Comparison of ENCODE assay signal across 10 cellular contexts in the genomic region with DNA sequence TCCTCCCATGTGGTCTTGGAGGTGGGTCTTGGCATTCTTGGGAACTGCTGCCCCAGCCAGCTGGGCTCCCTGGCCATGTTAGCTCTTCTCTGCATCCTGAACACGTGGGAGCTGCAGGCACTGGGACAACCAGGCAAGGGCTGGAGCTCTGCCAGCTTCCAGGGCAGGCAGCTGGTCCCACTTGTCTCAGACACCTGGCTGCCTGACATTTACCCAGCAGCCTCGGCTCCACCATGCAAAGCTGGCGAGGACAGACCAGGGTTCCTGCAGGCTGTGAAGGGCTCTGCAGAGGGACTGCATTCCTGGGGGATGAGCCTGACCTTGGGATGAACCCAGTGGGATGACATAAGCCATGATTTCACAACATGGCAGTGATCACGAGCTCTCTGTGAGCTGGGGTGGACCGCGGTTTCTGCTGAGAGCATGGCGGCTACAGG.
DNase-seq lines count a peak whose midpoint lies in the region; ATAC-seq and TF ChIP-seq lines count a peak whose summit lies in the region.
"Had no signal": no experiment of that assay in that cellular context is flagged by ENCODE, and none has a peak within 500 bp of the region (broad histone marks: within the 10 kb centered on the region; RNA-seq: fewer than 3 reads in every experiment).

No MANE protein-coding gene starts in this region.

- H4K20me1 ChIP-seq in fibroblast of lung (ENCODE audit: control insufficient read depth, extremely low read depth, insufficient read depth, low read length): no peaks in the 10 kb centered on the region

- no peak overlapping the region for H3K27ac ChIP-seq in fibroblast of lung (ENCODE audit: insufficient read depth, low read length)

- TF ChIP-seq CTCF in AG09319 (IDR thresholded peaks at IDR 0.05; ENCODE audit: low read depth, low read length): no peak
- no peak for TF ChIP-seq CTCF in fibroblast of lung (conservative IDR thresholded peaks at IDR 0.05 in 1 of 2, IDR thresholded peaks at IDR 0.05 in 1 of 2; ENCODE audit: low read depth in 1 of 2, low read length in 2 of 2)
- TF ChIP-seq CTCF in nephron (IDR thresholded peaks at IDR 0.05; ENCODE audit: unreplicated experiment in 3 of 3): no peak
- no peak for TF ChIP-seq CTCF in glutamatergic neuron (IDR thresholded peaks at IDR 0.05; ENCODE audit: partially characterized antibody, unreplicated experiment)

- H3K27ac Mint-ChIP-seq in nephron (peak overlapping the region in 2 of 3 experiments; percentile 78 to 81), glutamatergic neuron (ENCODE audit: unreplicated experiment) (no peak overlapping the region)

- peak; percentile 36 for DNase-seq in AG09319 (ENCODE audit: extremely low read depth, low read depth)
- peak; percentile 88 for DNase-seq in NCI-H2029 treated with DMSO at 0.1 percent for 48 hours (lab: John Stamatoyannopoulos, UW)
- peak; percentile 78 to 96 for DNase-seq in fibroblast of lung (ENCODE audit: low read depth in 2 of 2)
- DNase-seq in NCI-H69 (lab: John Stamatoyannopoulos, UW): no peak
- DNase-seq in glutamatergic neuron: no peak
- no peak for DNase-seq in activated naive CD4-positive, alpha-beta T cell treated with anti-CD3 and anti-CD28 coated beads, Interleukin-2, amount 50 U/mL, for 16 hours
- DNase-seq: central memory CD4-positive, alpha-beta T cell; NCI-H524 treated with DMSO at 0.1 percent for 48 hours had no signal

- H3K27me3 ChIP-seq in fibroblast of lung (ENCODE audit: control insufficient read depth, insufficient read depth, low read length): no peaks in the 10 kb centered on the region

- peaks cover 3% of the 10 kb centered on the region for H3K4me1 ChIP-seq in fibroblast of lung (ENCODE audit: control insufficient read depth, extremely low read depth, insufficient read depth, low read length)

- no peak overlapping the region for H3K9ac ChIP-seq in fibroblast of lung (ENCODE audit: insufficient read depth, low read length)

- no peaks in the 10 kb centered on the region for H3K36me3 Mint-ChIP-seq in nephron (ENCODE audit: low read depth)
- H3K36me3 Mint-ChIP-seq in glutamatergic neuron (ENCODE audit: unreplicated experiment): peaks cover 5% of the 10 kb centered on the region

- no peaks in the 10 kb centered on the region for H3K79me2 ChIP-seq in fibroblast of lung (ENCODE audit: control insufficient read depth, insufficient read depth, low read length)

- H3K27me3 Mint-ChIP-seq in nephron (ENCODE audit: low read depth): peaks cover 4% of the 10 kb centered on the region
- no peaks in the 10 kb centered on the region for H3K27me3 Mint-ChIP-seq in glutamatergic neuron (ENCODE audit: unreplicated experiment)

- H2AFZ ChIP-seq in fibroblast of lung (ENCODE audit: low read length): no peak overlapping the region

- H3K4me3 Mint-ChIP-seq in nephron (peak overlapping the region in 1 of 3 experiments; percentile 57), glutamatergic neuron (ENCODE audit: unreplicated experiment) (no peak overlapping the region)

- peaks cover 14% of the 10 kb centered on the region for H3K9me3 Mint-ChIP-seq in nephron
- peaks cover 2% of the 10 kb centered on the region for H3K9me3 Mint-ChIP-seq in glutamatergic neuron (ENCODE audit: unreplicated experiment)

- no peaks in the 10 kb centered on the region for H3K36me3 ChIP-seq in fibroblast of lung (ENCODE audit: control insufficient read depth, insufficient read depth, low read length)

- H3K9me3 ChIP-seq in fibroblast of lung (ENCODE audit: control insufficient read depth, insufficient read depth, low read depth, low read length): no peaks in the 10 kb centered on the region

- no peak overlapping the region for H3K4me2 ChIP-seq in fibroblast of lung (ENCODE audit: extremely low read depth, insufficient read depth, low read length)

- H3K4me3 ChIP-seq in fibroblast of lung (replicated peaks in 1 of 4; ENCODE audit: control extremely low read depth in 1 of 4, insufficient read depth in 1 of 4, low read depth in 3 of 4, low read length in 4 of 4): no peak overlapping the region

- peaks cover 41% of the 10 kb centered on the region for H3K4me1 Mint-ChIP-seq in nephron
- no peaks in the 10 kb centered on the region for H3K4me1 Mint-ChIP-seq in glutamatergic neuron (ENCODE audit: low read depth, unreplicated experiment)

- no peak for ATAC-seq in HG03571 (IDR thresholded peaks at IDR 0.05; ENCODE audit: unreplicated experiment)

Comparison
In these comparisons a context has a peak if more than half of its experiments do, and no peak if none do; other contexts are left out.
1. DNase-seq: peak in AG09319 (single experiment), NCI-H2029 treated with DMSO at 0.1 percent for 48 hours (single experiment) and fibroblast of lung (2 of 2); none in NCI-H69 (single experiment), glutamatergic neuron (single experiment) and activated naive CD4-positive, alpha-beta T cell treated with anti-CD3 and anti-CD28 coated beads, Interleukin-2, amount 50 U/mL, for 16 hours (single experiment).